ENCODE assay signal across 11 cellular contexts in the genomic region with DNA sequence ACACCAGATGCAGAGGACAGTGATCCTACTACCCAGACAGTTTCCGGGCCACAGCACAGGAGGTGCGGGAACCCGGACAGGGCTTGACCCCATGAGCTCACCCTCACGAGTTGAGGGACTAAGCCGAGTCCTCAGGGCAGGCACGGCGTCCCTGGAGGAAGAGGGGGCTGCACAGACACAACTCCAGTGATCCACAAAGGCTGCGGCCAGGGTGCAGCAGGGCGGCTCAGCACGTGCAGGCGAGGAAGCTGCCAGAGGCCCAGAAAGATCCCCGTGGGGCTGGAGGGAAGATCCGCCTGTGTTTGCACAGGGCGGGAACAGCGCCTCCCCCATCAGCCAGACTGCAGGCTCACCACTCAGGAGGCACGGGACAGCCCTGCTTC. TPM values are rescaled to one million over a fixed set of nuclear protein-coding genes. Genes with fewer than 3 reads are reported as not detected.
DNase-seq lines count a peak whose midpoint lies in the region; ATAC-seq and TF ChIP-seq lines count a peak whose summit lies in the region.
"Had no signal": no experiment of that assay in that cellular context is flagged by ENCODE, and none has a peak within 500 bp of the region (broad histone marks: within the 10 kb centered on the region; RNA-seq: fewer than 3 reads in every experiment).

No MANE protein-coding gene starts in this region.

- BruUV-seq in HCT116 (replicated peaks; lab: Mats Ljungman, UMichigan), result no TSS peak

- ATAC-seq in HCT116 (no peak; the same call in 1 of the 2 replicates), heart left ventricle (peak; percentile 15 to 42 (median 28)), gastrocnemius medialis (peak; percentile 35 to 36), left lung (no peak), GM18861 (IDR thresholded peaks at IDR 0.05; ENCODE audit: unreplicated experiment) (no peak)

- no peak overlapping the region for H3K9ac ChIP-seq in HCT116 (ENCODE audit: low read length)

- no peaks in the 10 kb centered on the region for H3K9me2 ChIP-seq in HCT116 (ENCODE audit: insufficient read depth)

- POLR2A ChIA-PET in HCT116 (lab: Charles Lee), result no interaction called here

- DNase-seq in HCT116 (ENCODE audit: low read depth, low spot score), result no peak
- DNase-seq in heart left ventricle, result peak; percentile 36 to 74 (median 44)
- peak; percentile 22 to 51 for DNase-seq in gastrocnemius medialis
- DNase-seq in left lung, result no peak
- DNase-seq in ovary, result no peak
- no peak for DNase-seq in cortex of kidney (lab: John Stamatoyannopoulos, UW)
- DNase-seq: GF-D8, NCI-H2081 treated with DMSO at 0.1 percent for 48 hours had no signal

- H3K36me3 ChIP-seq in HCT116 (ENCODE audit: control insufficient read depth in 1 of 2, insufficient read depth in 2 of 2, low read length in 2 of 2) (no peaks in the 10 kb centered on the region), heart left ventricle (no peaks in the 10 kb centered on the region), gastrocnemius medialis (no peaks in the 10 kb centered on the region), left lung (no peaks in the 10 kb centered on the region), ovary (no peaks in the 10 kb centered on the region)

- no peaks in the 10 kb centered on the region for H4K20me1 ChIP-seq in HCT116 (ENCODE audit: insufficient read depth)

- H3K4me1 ChIP-seq in HCT116 (ENCODE audit: control insufficient read depth in 1 of 2, insufficient read depth in 2 of 2, low read length in 2 of 2) (peaks cover 10 to 18% of the 10 kb centered on the region in 2 experiments), heart left ventricle (peaks cover 0 to 37% (median 14%) of the 10 kb centered on the region in 12 donors), gastrocnemius medialis (peaks cover 0 to 9% of the 10 kb centered on the region in 2 donors), left lung (peaks cover 10 to 22% of the 10 kb centered on the region in 2 donors), ovary (ENCODE audit: insufficient read depth) (peaks cover 3% of the 10 kb centered on the region)

- no peak for TF ChIP-seq RAD21 in HCT116 (IDR thresholded peaks at IDR 0.05; ENCODE audit: low read depth)

- TF ChIP-seq POLR2A in HCT116 (IDR thresholded peaks at IDR 0.05; ENCODE audit: borderline replicate concordance, extremely low read depth, insufficient read depth, insufficient read length) (no peak), heart left ventricle (IDR thresholded peaks at IDR 0.05) (no peak), gastrocnemius medialis (IDR thresholded peaks at IDR 0.05) (no peak), ovary (IDR thresholded peaks at IDR 0.05) (no peak)

- no peaks in the 10 kb centered on the region for H3K79me2 ChIP-seq in HCT116 (ENCODE audit: insufficient read depth, low read length)

- no peak for TF ChIP-seq EP300 in ovary (IDR thresholded peaks at IDR 0.05)

- intact Hi-C loops in HCT116 (cut with micrococcal nuclease), result loop anchor here (2.0 to 10.0 kb wide), 3 partner anchors 480 to 1194 kb away; a partner anchor contains a TSS
- intact Hi-C loops in heart left ventricle (cut with DNase I), result loop anchor here in 5 of 10 donors (2.0 to 10.0 kb wide), 4 partner anchors 478 to 1194 kb away; no protein-coding TSS in a partner anchor
- intact Hi-C loops in gastrocnemius medialis (cut with DNase I; ENCODE audit: low total_unique reads), result loop anchor here (2.0 to 10.0 kb wide), 3 partner anchors 550 to 1194 kb away; no protein-coding TSS in a partner anchor
- intact Hi-C loops in left lung (cut with DNase I), result loop anchor here in 1 of 2 donors (10.0 kb wide), 1 partner anchor 1190 kb away; no protein-coding TSS in a partner anchor
- intact Hi-C loops in ovary (cut with DNase I), result loop anchor here in 1 of 4 donors (5.0 to 10.0 kb wide), 2 partner anchors 550 to 1193 kb away; no protein-coding TSS in a partner anchor

- 32 to 50% (median 34%) methylated on average over 15 to 16 of the region's 16 CpGs for WGBS in heart left ventricle, 4 donors
- 38 to 49% (median 45%) methylated on average over 16 of the region's 16 CpGs for WGBS in ovary, 3 donors

- H3K27me3 ChIP-seq in HCT116 (ENCODE audit: insufficient read depth, low read length), result peaks cover 7% of the 10 kb centered on the region; the same call in 1 of the 2 replicates
- H3K27me3 ChIP-seq in heart left ventricle, result peaks cover 0 to 12% (median 0%) of the 10 kb centered on the region in 9 donors
- peaks cover 0 to 6% (median 0%) of the 10 kb centered on the region in 3 donors for H3K27me3 ChIP-seq in gastrocnemius medialis
- peaks cover 10 to 41% of the 10 kb centered on the region in 2 donors for H3K27me3 ChIP-seq in left lung
- no peaks in the 10 kb centered on the region for H3K27me3 ChIP-seq in ovary

- RAD21 ChIA-PET in HCT116 (lab: Charles Lee; ENCODE audit: low non-redundant PET in 1 of 2, low total read pairs in 2 of 2, uncharacterized antibody in 2 of 2, unreplicated experiment in 2 of 2), result no interaction called here

- H3K9me3 ChIP-seq in HCT116 (ENCODE audit: control insufficient read depth in 1 of 2, insufficient read depth in 1 of 2, low read depth in 1 of 2, low read length in 2 of 2) (no peaks in the 10 kb centered on the region), heart left ventricle (no peaks in the 10 kb centered on the region), gastrocnemius medialis (no peaks in the 10 kb centered on the region), left lung (no peaks in the 10 kb centered on the region), ovary (no peaks in the 10 kb centered on the region)

- H3K4me3 ChIP-seq in HCT116 (replicated peaks in 1 of 2; ENCODE audit: low read depth in 1 of 2, low read length in 2 of 2) (peak overlapping the region in 1 of 2 experiments; percentile 51; a peak in 1 of 4 replicates), WI38 (ENCODE audit: low read depth, low read length) (peak overlapping the region; percentile 70; the same call in 1 of the 2 replicates), heart left ventricle (peak overlapping the region in 9 of 12 donors; percentile 48 to 63 (median 53)), gastrocnemius medialis (peak overlapping the region; percentile 51 to 64 (median 60)), left lung (no peak overlapping the region), ovary (no peak overlapping the region)

- peak overlapping the region; percentile 84 for H3K4me2 ChIP-seq in HCT116 (ENCODE audit: low read length)

- CTCF ChIA-PET in HCT116 (lab: Charles Lee), result no interaction called here

- H3K27ac ChIP-seq in HCT116 (ENCODE audit: low read depth, low read length), result no peak overlapping the region
- H3K27ac ChIP-seq in heart left ventricle, result peak overlapping the region in 7 of 12 donors; percentile 46 to 68 (median 64)
- H3K27ac ChIP-seq in gastrocnemius medialis, result peak overlapping the region; percentile 33 to 65 (median 56)
- H3K27ac ChIP-seq in left lung, result no peak overlapping the region
- H3K27ac ChIP-seq in ovary, result no peak overlapping the region

- in situ Hi-C loops in gastrocnemius medialis (cut with MboI; ENCODE audit: low sequenced_read_pairs in 4 of 4), result loop anchor here (10.0 to 25.0 kb wide), 4 partner anchors 478 to 1190 kb away; a partner anchor contains a TSS

- peak overlapping the region; percentile 23 for H2AFZ ChIP-seq in HCT116 (ENCODE audit: low read depth, low read length, poor library complexity, severe bottlenecking)

- no peak for TF ChIP-seq CTCF in HCT116 (IDR thresholded peaks at IDR 0.05 in 2 of 3, conservative IDR thresholded peaks at IDR 0.05 in 1 of 3; ENCODE audit: borderline replicate concordance in 1 of 3, insufficient read depth in 1 of 3, low read depth in 2 of 3, low read length in 2 of 3)
- TF ChIP-seq CTCF in WI38 (IDR thresholded peaks at IDR 0.05; ENCODE audit: low read depth, low read length), result no peak
- no peak for TF ChIP-seq CTCF in heart left ventricle (IDR thresholded peaks at IDR 0.05)
- no peak for TF ChIP-seq CTCF in gastrocnemius medialis (IDR thresholded peaks at IDR 0.05 in 4 of 5, conservative IDR thresholded peaks at IDR 0.05 in 1 of 5)
- TF ChIP-seq CTCF in left lung (IDR thresholded peaks at IDR 0.05), result no peak
- no peak for TF ChIP-seq CTCF in ovary (IDR thresholded peaks at IDR 0.05)

TF ChIP-seq in HCT116, 20 proteins besides CTCF, POLR2A, EP300 and RAD21 (continues in another document):
- TF ChIP-seq SRF (IDR thresholded peaks at IDR 0.05; ENCODE audit: low read depth), result no peak
- TF ChIP-seq TCF7L2 (IDR thresholded peaks at IDR 0.05; ENCODE audit: borderline replicate concordance, extremely low read depth, insufficient read depth, insufficient read length), result no peak
- TF ChIP-seq EGR1 (IDR thresholded peaks at IDR 0.05; ENCODE audit: low read depth), result no peak
- no peak for TF ChIP-seq SIN3A (IDR thresholded peaks at IDR 0.05; ENCODE audit: low read depth)
- no peak for TF ChIP-seq EZH2phosphoT487 (IDR thresholded peaks at IDR 0.05; ENCODE audit: borderline replicate concordance)
- no peak for TF ChIP-seq YY1 (IDR thresholded peaks at IDR 0.05; ENCODE audit: extremely low read depth, insufficient replicate concordance, low read depth, low read length)

RNA-seq across cellular contexts. Expression of a gene that starts 45.9 kb away (rescaled TPM):
- total RNA-seq in HCT116 (2021; ENCODE audit: unreplicated experiment) (not detected), heart left ventricle (under 1 TPM in 2 of 9 donors, not detected in 7; 0.15 to 0.27 TPM), gastrocnemius medialis (not detected), left lung (under 1 TPM in 1 of 2 donors, not detected in 1; 0.23 TPM), ovary (not detected)
- polyA plus RNA-seq in HCT116 (2012), result not detected in 2 replicates
- polyA plus RNA-seq in heart left ventricle (not detected), ovary (under 1 TPM in 1 of 2 donors, not detected in 1; 0.05 TPM)
- polyA plus RNA-seq: esophagus had no signal

Comparison
In these comparisons a context has a peak if more than half of its experiments do, and no peak if none do; other contexts are left out.
1. ATAC-seq: peak in heart left ventricle (4 of 4) and gastrocnemius medialis (2 of 2); none in HCT116 (single experiment), left lung (single experiment) and GM18861 (single experiment).
2. DNase-seq: peak in heart left ventricle (5 of 5) and gastrocnemius medialis (2 of 2); none in HCT116 (single experiment), left lung (0 of 2), ovary (0 of 5) and cortex of kidney (single experiment).
3. H3K27ac ChIP-seq: peak in heart left ventricle (7 of 12) and gastrocnemius medialis (4 of 4); none in HCT116 (single experiment), left lung (0 of 2) and ovary (0 of 2).
4. H3K4me3 ChIP-seq: peak in WI38 (single experiment), heart left ventricle (9 of 12) and gastrocnemius medialis (4 of 4); none in left lung (0 of 2) and ovary (single experiment).